In the genomic region with DNA sequence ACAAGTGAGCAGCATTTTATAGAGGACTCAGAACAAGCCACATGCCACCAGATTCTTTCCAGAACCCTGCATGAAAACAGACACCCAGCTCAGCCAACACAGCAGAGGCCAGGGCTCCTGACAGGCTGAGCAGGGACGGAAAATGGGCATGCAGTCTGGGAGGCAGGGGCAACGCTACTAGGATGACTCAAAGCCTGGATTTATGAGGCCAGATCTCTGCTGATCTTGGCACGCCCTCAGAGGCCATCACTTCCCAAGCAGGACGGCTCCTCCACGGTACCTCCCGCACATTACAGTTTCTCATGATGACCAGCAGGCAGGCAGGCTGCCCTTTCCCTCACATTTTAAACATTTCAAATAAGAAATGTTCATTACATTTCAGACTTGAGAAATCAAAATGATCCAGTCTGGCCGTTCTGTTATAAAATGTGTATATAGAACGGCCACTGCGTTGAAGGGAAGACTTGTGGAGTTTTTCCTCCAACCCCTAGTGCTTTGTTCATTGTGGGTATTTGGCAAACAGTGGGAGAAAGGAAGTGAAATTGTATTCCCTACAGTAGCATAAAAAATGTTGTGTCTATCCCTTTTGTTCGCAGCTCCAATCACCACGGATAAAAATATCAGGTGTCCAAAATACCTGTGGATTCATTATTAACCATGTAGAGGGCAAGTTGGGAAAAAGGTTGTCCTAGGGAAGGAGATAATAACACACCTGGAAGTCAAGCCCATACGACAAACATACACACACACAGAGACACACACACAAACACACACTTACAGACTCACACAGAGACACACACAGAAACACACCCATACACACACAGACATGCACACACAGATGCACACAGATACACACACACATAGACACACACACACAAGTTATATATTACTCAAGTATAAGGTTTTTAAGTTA, we compare ENCODE assay signal across 1 cellular context.
TF ChIP-seq lines count a peak whose summit lies in the region.

No MANE protein-coding gene starts in this region.

TF ChIP-seq in A549, 52 proteins besides CTCF, POLR2A, EP300 and RAD21:
- TF ChIP-seq, protein P1, sequence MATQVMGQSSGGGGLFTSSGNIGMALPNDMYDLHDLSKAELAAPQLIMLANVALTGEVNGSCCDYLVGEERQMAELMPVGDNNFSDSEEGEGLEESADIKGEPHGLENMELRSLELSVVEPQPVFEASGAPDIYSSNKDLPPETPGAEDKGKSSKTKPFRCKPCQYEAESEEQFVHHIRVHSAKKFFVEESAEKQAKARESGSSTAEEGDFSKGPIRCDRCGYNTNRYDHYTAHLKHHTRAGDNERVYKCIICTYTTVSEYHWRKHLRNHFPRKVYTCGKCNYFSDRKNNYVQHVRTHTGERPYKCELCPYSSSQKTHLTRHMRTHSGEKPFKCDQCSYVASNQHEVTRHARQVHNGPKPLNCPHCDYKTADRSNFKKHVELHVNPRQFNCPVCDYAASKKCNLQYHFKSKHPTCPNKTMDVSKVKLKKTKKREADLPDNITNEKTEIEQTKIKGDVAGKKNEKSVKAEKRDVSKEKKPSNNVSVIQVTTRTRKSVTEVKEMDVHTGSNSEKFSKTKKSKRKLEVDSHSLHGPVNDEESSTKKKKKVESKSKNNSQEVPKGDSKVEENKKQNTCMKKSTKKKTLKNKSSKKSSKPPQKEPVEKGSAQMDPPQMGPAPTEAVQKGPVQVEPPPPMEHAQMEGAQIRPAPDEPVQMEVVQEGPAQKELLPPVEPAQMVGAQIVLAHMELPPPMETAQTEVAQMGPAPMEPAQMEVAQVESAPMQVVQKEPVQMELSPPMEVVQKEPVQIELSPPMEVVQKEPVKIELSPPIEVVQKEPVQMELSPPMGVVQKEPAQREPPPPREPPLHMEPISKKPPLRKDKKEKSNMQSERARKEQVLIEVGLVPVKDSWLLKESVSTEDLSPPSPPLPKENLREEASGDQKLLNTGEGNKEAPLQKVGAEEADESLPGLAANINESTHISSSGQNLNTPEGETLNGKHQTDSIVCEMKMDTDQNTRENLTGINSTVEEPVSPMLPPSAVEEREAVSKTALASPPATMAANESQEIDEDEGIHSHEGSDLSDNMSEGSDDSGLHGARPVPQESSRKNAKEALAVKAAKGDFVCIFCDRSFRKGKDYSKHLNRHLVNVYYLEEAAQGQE (IDR thresholded peaks at IDR 0.05) = no peak
- TF ChIP-seq NR3C1 (IDR thresholded peaks at IDR 0.05) (no peak), RCOR1 (IDR thresholded peaks at IDR 0.05; ENCODE audit: low read depth, low read length) (no peak), CBX8 (IDR thresholded peaks at IDR 0.05) (no peak), SMC3 (IDR thresholded peaks at IDR 0.05) (no peak), RNF2 (IDR thresholded peaks at IDR 0.05; ENCODE audit: borderline replicate concordance, low read depth) (no peak), JUNB (IDR thresholded peaks at IDR 0.05) (no peak), TFCP2L1 (CRISPR knock-in tag; IDR thresholded peaks at IDR 0.05) (no peak), NPAS2 (CRISPR knock-in tag; IDR thresholded peaks at IDR 0.05; ENCODE audit: borderline replicate concordance) (no peak), HOXB13 (CRISPR knock-in tag; IDR thresholded peaks at IDR 0.05; ENCODE audit: low read depth) (no peak), BHLHE40 (IDR thresholded peaks at IDR 0.05; ENCODE audit: low read depth, low read length) (no peak), HEYL (CRISPR knock-in tag; IDR thresholded peaks at IDR 0.05) (no peak), ZNF302 (CRISPR knock-in tag; IDR thresholded peaks at IDR 0.05) (no peak), GATA3 (IDR thresholded peaks at IDR 0.05; ENCODE audit: borderline replicate concordance) (no peak), PHF8 (IDR thresholded peaks at IDR 0.05; ENCODE audit: borderline replicate concordance, low read depth) (no peak)
- TF ChIP-seq, protein P2, sequence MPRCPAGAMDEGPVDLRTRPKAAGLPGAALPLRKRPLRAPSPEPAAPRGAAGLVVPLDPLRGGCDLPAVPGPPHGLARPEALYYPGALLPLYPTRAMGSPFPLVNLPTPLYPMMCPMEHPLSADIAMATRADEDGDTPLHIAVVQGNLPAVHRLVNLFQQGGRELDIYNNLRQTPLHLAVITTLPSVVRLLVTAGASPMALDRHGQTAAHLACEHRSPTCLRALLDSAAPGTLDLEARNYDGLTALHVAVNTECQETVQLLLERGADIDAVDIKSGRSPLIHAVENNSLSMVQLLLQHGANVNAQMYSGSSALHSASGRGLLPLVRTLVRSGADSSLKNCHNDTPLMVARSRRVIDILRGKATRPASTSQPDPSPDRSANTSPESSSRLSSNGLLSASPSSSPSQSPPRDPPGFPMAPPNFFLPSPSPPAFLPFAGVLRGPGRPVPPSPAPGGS (IDR thresholded peaks at IDR 0.05) = no peak
- TF ChIP-seq, protein P3, sequence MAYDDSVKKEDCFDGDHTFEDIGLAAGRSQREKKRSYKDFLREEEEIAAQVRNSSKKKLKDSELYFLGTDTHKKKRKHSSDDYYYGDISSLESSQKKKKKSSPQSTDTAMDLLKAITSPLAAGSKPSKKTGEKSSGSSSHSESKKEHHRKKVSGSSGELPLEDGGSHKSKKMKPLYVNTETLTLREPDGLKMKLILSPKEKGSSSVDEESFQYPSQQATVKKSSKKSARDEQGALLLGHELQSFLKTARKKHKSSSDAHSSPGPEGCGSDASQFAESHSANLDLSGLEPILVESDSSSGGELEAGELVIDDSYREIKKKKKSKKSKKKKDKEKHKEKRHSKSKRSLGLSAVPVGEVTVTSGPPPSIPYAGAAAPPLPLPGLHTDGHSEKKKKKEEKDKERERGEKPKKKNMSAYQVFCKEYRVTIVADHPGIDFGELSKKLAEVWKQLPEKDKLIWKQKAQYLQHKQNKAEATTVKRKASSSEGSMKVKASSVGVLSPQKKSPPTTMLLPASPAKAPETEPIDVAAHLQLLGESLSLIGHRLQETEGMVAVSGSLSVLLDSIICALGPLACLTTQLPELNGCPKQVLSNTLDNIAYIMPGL (CRISPR knock-in tag; IDR thresholded peaks at IDR 0.05; ENCODE audit: borderline replicate concordance) = no peak
